In genomic region chr19:2982983-2983350, GRCh38 we compare ENCODE assay signal across 8 cellular contexts. TPM values are rescaled to one million over a fixed set of nuclear protein-coding genes. Genes with fewer than 3 reads are reported as not detected.
DNase-seq lines count a peak whose midpoint lies in the region; ATAC-seq lines count a peak whose summit lies in the region.

No MANE protein-coding gene starts in this region.

- ATAC-seq in esophagus mucosa (peak; percentile 16), GM18867 (IDR thresholded peaks at IDR 0.05; ENCODE audit: unreplicated experiment) (no peak)

- DNase-seq in COR-L47 (lab: John Stamatoyannopoulos, UW): peak; percentile 92
- peak; percentile 47 for DNase-seq in NCI-H510A (lab: John Stamatoyannopoulos, UW)
- peak in 49 of 56 donors; percentile 5 to 81 (median 36) for DNase-seq in nucleus accumbens (lab: John Stamatoyannopoulos, UW)
- no peak for DNase-seq in activated effector memory CD4-positive, alpha-beta T cell treated with anti-CD3 and anti-CD28 coated beads, Interleukin-2, amount 50 U/mL, for 16 hours
- no peak for DNase-seq in KBM-7
- no peak for DNase-seq in stimulated activated CD4-positive, alpha-beta T cell treated with anti-CD3 and anti-CD28 coated beads, Interleukin-1b, Interleukin-23, amount 100 ng/mL, for 48 hours

- in situ Hi-C loops in KBM-7 (cut with MboI; ENCODE audit: low pct_unique_long_range_greater_than_20kb, low sequenced_read_pairs): no loop called here

RNA-seq across cellular contexts. Expression of gene TLE6, which starts 5.6 kb away (rescaled TPM):
- total RNA-seq in esophagus mucosa: 0.40 TPM

RNA-seq across cellular contexts. Expression of gene ZNF77, which starts 38.2 kb away (rescaled TPM):
- total RNA-seq in esophagus mucosa: 2.4 TPM

RNA-seq across cellular contexts. Expression of gene TLE2, which starts 46.1 kb away (rescaled TPM):
- 6.3 TPM for total RNA-seq in esophagus mucosa

Comparison
In these comparisons a context has a peak if more than half of its experiments do, and no peak if none do; other contexts are left out.
1. DNase-seq: peak in COR-L47 (single experiment), NCI-H510A (single experiment) and nucleus accumbens (49 of 56); none in activated effector memory CD4-positive, alpha-beta T cell treated with anti-CD3 and anti-CD28 coated beads, Interleukin-2, amount 50 U/mL, for 16 hours (single experiment), KBM-7 (single experiment) and stimulated activated CD4-positive, alpha-beta T cell treated with anti-CD3 and anti-CD28 coated beads, Interleukin-1b, Interleukin-23, amount 100 ng/mL, for 48 hours (single experiment).